25 cellular contexts compared by ENCODE assay signal in genomic region chr13:24868874-24869273, GRCh38.
"Had no signal": no experiment of that assay in that cellular context is flagged by ENCODE, and none has a peak within 500 bp of the region (broad histone marks: within the 10 kb centered on the region; RNA-seq: fewer than 3 reads in every experiment).

No MANE protein-coding gene starts in this region.

- H3K27me3 ChIP-seq: foreskin keratinocyte had no signal

- FAIRE-seq: endometrium, kidney, urothelium cell line had no signal

- H3K4me3 Mint-ChIP-seq: activated CD4-positive, alpha-beta T cell treated with anti-CD3 and anti-CD28 coated beads, Interleukin-2, amount 10 ng/mL, durations not matched to agents 24 days and 14 days; activated CD8-positive, alpha-beta memory T cell treated with anti-CD3 and anti-CD28 coated beads, Interleukin-2, amount 10 ng/mL, durations not matched to agents 7 days and 5 days; activated CD8-positive, alpha-beta T cell treated with anti-CD3 and anti-CD28 coated beads for 36 hours; activated naive CD8-positive, alpha-beta T cell treated with anti-CD3 and anti-CD28 coated beads, Interleukin-2, amount 50 U/mL, for 24 hours; activated T-helper 1 cell treated with anti-CD3 and anti-CD28 coated beads, Interleukin-12 subunit alpha, Interleukin-12 subunit beta, Interleukin-2, Interleukin-4 antibody, amounts not matched to agents 30 ng/mL and 10 ng/mL and 1 ng/mL, durations not matched to agents 14 hours and 24 hours and 36 hours; brain; dendritic cell treated with granulocyte-macrophage colony-stimulating factor and Interleukin-4, amounts not matched to agents 40 ng/mL and 50 ng/mL, for 4 days; naive thymus-derived CD4-positive, alpha-beta T cell; neural crest cell had no signal

- ATAC-seq: activated CD4-positive, CD25-positive, alpha-beta regulatory T cell treated with anti-CD3 and anti-CD28 coated beads, Interleukin-2, amount 50 U/mL, for 24 hours; activated CD8-positive, alpha-beta memory T cell treated with anti-CD3 and anti-CD28 coated beads, Interleukin-2, amount 10 ng/mL, durations not matched to agents 7 days and 5 days; activated CD8-positive, alpha-beta T cell treated with anti-CD3 and anti-CD28 coated beads for 36 hours; activated naive CD8-positive, alpha-beta T cell treated with anti-CD3 and anti-CD28 coated beads, Interleukin-2, amount 50 U/mL, for 24 hours; left lobe of liver; naive thymus-derived CD4-positive, alpha-beta T cell had no signal

- DNase-seq: activated CD4-positive, alpha-beta T cell treated with anti-CD3 and anti-CD28 coated beads, Interleukin-2, amount 10 ng/mL, durations not matched to agents 24 days and 14 days; activated CD8-positive, alpha-beta memory T cell treated with anti-CD3 and anti-CD28 coated beads, Interleukin-2, amount 10 ng/mL, durations not matched to agents 7 days and 5 days; activated CD8-positive, alpha-beta T cell treated with anti-CD3 and anti-CD28 coated beads for 36 hours; activated gamma-delta T cell; activated naive CD4-positive, alpha-beta T cell treated with anti-CD3 and anti-CD28 coated beads, Interleukin-2, amount 50 U/mL, for 16 hours; activated naive CD8-positive, alpha-beta T cell treated with anti-CD3 and anti-CD28 coated beads, Interleukin-2, amount 50 U/mL, for 24 hours; activated T-cell treated with anti-CD3 and anti-CD28 coated beads for 4 hours; aorta; effector CD4-positive, alpha-beta T cell; erythroblast; kidney; naive thymus-derived CD4-positive, alpha-beta T cell; stimulated activated CD4-positive, alpha-beta T cell treated with anti-CD3 and anti-CD28 coated beads, Interleukin-2, amount 100 ng/mL, for 48 hours; stimulated activated CD8-positive, alpha-beta memory T cell treated with anti-CD3 and anti-CD28 coated beads, Interleukin-4, amount 100 ng/mL, for 48 hours; stimulated activated naive CD4-positive, alpha-beta T cell had no signal

- H3K4me1 Mint-ChIP-seq: brain, neural crest cell had no signal

- H3K27ac Mint-ChIP-seq: activated CD4-positive, alpha-beta T cell treated with anti-CD3 and anti-CD28 coated beads, Interleukin-2, amount 10 ng/mL, durations not matched to agents 24 days and 14 days; activated CD8-positive, alpha-beta memory T cell treated with anti-CD3 and anti-CD28 coated beads, Interleukin-2, amount 10 ng/mL, durations not matched to agents 7 days and 5 days; activated CD8-positive, alpha-beta T cell treated with anti-CD3 and anti-CD28 coated beads for 36 hours; activated naive CD8-positive, alpha-beta T cell treated with anti-CD3 and anti-CD28 coated beads, Interleukin-2, amount 50 U/mL, for 24 hours; activated T-helper 1 cell treated with anti-CD3 and anti-CD28 coated beads, Interleukin-12 subunit alpha, Interleukin-12 subunit beta, Interleukin-2, Interleukin-4 antibody, amounts not matched to agents 30 ng/mL and 10 ng/mL and 1 ng/mL, durations not matched to agents 14 hours and 24 hours and 36 hours; dendritic cell treated with granulocyte-macrophage colony-stimulating factor and Interleukin-4, amounts not matched to agents 40 ng/mL and 50 ng/mL, for 4 days; naive thymus-derived CD4-positive, alpha-beta T cell; progenitor cell of endocrine pancreas had no signal

- H3K36me3 Mint-ChIP-seq: activated CD8-positive, alpha-beta memory T cell treated with anti-CD3 and anti-CD28 coated beads, Interleukin-2, amount 10 ng/mL, durations not matched to agents 7 days and 5 days; brain had no signal

- H3K27ac ChIP-seq: foreskin keratinocyte had no signal

- H3K27me3 Mint-ChIP-seq: dendritic cell treated with granulocyte-macrophage colony-stimulating factor and Interleukin-4, amounts not matched to agents 40 ng/mL and 50 ng/mL, for 4 days had no signal
